Comparison of ENCODE assay signal across 1 cellular context in the genomic region with DNA sequence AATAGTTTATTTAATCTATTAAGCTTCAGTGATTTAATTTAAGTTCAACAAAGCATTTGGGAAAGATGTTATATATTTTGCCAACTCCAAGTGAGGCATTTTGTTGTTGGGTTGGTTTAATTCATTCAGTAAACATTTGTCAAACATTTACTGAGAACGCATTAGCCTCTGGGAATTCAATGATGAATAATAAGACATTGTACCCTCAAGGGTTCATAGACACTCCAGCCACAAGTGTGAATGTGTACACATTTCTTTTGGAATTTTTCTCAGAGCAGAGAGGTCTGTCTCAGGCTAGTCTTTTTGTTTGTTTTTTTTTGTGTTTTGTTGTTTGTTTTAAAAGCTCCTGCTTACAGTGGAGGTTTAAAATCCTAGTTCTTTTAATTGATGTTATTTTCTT.
TF ChIP-seq lines count a peak whose summit lies in the region.

No MANE protein-coding gene starts in this region.

TF ChIP-seq in A549, 52 proteins besides CTCF, POLR2A, EP300 and RAD21 (continued from another document):
- TF ChIP-seq PHF8 (IDR thresholded peaks at IDR 0.05; ENCODE audit: borderline replicate concordance, low read depth) (no peak), HOXB5 (CRISPR knock-in tag; IDR thresholded peaks at IDR 0.05) (no peak), FOSL2 (IDR thresholded peaks at IDR 0.05) (no peak), FOSL2 (CRISPR knock-in tag; IDR thresholded peaks at IDR 0.05) (no peak), CBX2 (IDR thresholded peaks at IDR 0.05; ENCODE audit: borderline replicate concordance, low read depth) (no peak), NPAS2 (CRISPR knock-in tag; IDR thresholded peaks at IDR 0.05; ENCODE audit: borderline replicate concordance) (no peak), CEBPB (IDR thresholded peaks at IDR 0.05) (no peak), ZSCAN20 (CRISPR knock-in tag; IDR thresholded peaks at IDR 0.05) (no peak), MYC (IDR thresholded peaks at IDR 0.05; ENCODE audit: borderline replicate concordance, low read length) (no peak), RNF2 (IDR thresholded peaks at IDR 0.05; ENCODE audit: borderline replicate concordance, low read depth) (no peak), MAFK (IDR thresholded peaks at IDR 0.05; ENCODE audit: partially characterized antibody) (no peak), ESRRA (IDR thresholded peaks at IDR 0.05; ENCODE audit: borderline replicate concordance, low read length) (no peak), NR3C1 (IDR thresholded peaks at IDR 0.05) (no peak)
- TF ChIP-seq, protein P1, sequence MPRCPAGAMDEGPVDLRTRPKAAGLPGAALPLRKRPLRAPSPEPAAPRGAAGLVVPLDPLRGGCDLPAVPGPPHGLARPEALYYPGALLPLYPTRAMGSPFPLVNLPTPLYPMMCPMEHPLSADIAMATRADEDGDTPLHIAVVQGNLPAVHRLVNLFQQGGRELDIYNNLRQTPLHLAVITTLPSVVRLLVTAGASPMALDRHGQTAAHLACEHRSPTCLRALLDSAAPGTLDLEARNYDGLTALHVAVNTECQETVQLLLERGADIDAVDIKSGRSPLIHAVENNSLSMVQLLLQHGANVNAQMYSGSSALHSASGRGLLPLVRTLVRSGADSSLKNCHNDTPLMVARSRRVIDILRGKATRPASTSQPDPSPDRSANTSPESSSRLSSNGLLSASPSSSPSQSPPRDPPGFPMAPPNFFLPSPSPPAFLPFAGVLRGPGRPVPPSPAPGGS (IDR thresholded peaks at IDR 0.05) = no peak
